In genomic region chr7:123621707-123622106, GRCh38 we compare ENCODE assay signal across 2 cellular contexts.
TF ChIP-seq lines count a peak whose summit lies in the region.

No MANE protein-coding gene starts in this region.

TF ChIP-seq in GM23338, 12 proteins besides CTCF, POLR2A, EP300 and RAD21:
- TF ChIP-seq ZNF331 (CRISPR knock-in tag; IDR thresholded peaks at IDR 0.05; ENCODE audit: low read depth) (no peak), REST (IDR thresholded peaks at IDR 0.05; ENCODE audit: unreplicated experiment) (no peak), STAT1 (IDR thresholded peaks at IDR 0.05; ENCODE audit: unreplicated experiment) (no peak), ZNF114 (CRISPR knock-in tag; IDR thresholded peaks at IDR 0.05) (no peak), EZH2 (IDR thresholded peaks at IDR 0.05; ENCODE audit: low read depth, unreplicated experiment) (no peak), ZNF462 (CRISPR knock-in tag; IDR thresholded peaks at IDR 0.05) (no peak), POLR2AphosphoS5 (IDR thresholded peaks at IDR 0.05; ENCODE audit: low read depth) (no peak)
- TF ChIP-seq, protein P1, sequence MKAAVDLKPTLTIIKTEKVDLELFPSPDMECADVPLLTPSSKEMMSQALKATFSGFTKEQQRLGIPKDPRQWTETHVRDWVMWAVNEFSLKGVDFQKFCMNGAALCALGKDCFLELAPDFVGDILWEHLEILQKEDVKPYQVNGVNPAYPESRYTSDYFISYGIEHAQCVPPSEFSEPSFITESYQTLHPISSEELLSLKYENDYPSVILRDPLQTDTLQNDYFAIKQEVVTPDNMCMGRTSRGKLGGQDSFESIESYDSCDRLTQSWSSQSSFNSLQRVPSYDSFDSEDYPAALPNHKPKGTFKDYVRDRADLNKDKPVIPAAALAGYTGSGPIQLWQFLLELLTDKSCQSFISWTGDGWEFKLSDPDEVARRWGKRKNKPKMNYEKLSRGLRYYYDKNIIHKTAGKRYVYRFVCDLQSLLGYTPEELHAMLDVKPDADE (IDR thresholded peaks at IDR 0.05), result no peak
TF ChIP-seq in GM23338: peak in this region for 0.

TF ChIP-seq in K562, 482 proteins besides CTCF, POLR2A, EP300 and RAD21:
- TF ChIP-seq CREB5 (CRISPR knock-in tag; IDR thresholded peaks at IDR 0.05) (0 out of 2 replicates have a peak, but pooled peaks have one; percentile 29), KAT8 (IDR thresholded peaks at IDR 0.05; ENCODE audit: low read depth) (no peak), ZNF197 (CRISPR knock-in tag; IDR thresholded peaks at IDR 0.05; ENCODE audit: low read depth) (0 out of 2 replicates have a peak, but pooled peaks have one; percentile 33), PYGO2 (tag; IDR thresholded peaks at IDR 0.05) (no peak), C11orf30 (IDR thresholded peaks at IDR 0.05; ENCODE audit: low read depth) (peak; percentile 42; the same call in 1 of the 2 replicates)
